Comparison of ENCODE assay signal across 20 cellular contexts in genomic region chr18:8448091-8448490, GRCh38.
A peak's percentile ranks its signal among the peaks of the same experiment; 100 is the strongest.
DNase-seq lines count a peak whose midpoint lies in the region; ATAC-seq and TF ChIP-seq lines count a peak whose summit lies in the region.
"Had no signal": no experiment of that assay in that cellular context is flagged by ENCODE, and none has a peak within 500 bp of the region (broad histone marks: within the 10 kb centered on the region; RNA-seq: fewer than 3 reads in every experiment).

No MANE protein-coding gene starts in this region.

- H3K36me3 Mint-ChIP-seq in activated CD4-positive, alpha-beta T cell treated with anti-CD3 and anti-CD28 coated beads for 36 hours (ENCODE audit: low read depth), result no peaks in the 10 kb centered on the region

- H3K9me3 Mint-ChIP-seq in activated CD4-positive, alpha-beta T cell treated with anti-CD3 and anti-CD28 coated beads for 36 hours (ENCODE audit: low read depth), result no peaks in the 10 kb centered on the region
- H3K9me3 Mint-ChIP-seq: CD4-positive, alpha-beta T cell had no signal

- CTCF ChIA-PET in activated CD4-positive, alpha-beta T cell treated with anti-CD3 and anti-CD28 coated beads for 36 hours (lab: Charles Lee), result interaction anchor here (1.4 kb wide), 1 partner anchor 10 kb away, joined by 4 read pairs; no protein-coding TSS in a partner anchor

- DNase-seq in left ventricle myocardium inferior (no peak), Right ventricle myocardium superior (no peak), RWPE2 (ENCODE audit: low spot score) (no peak), epithelial cell of prostate (ENCODE audit: low read depth, low spot score) (no peak), hepatocyte (ENCODE audit: low spot score) (no peak), brain microvascular endothelial cell (no peak)
- DNase-seq in activated CD4-positive, alpha-beta T cell treated with anti-CD3 and anti-CD28 coated beads for 36 hours, result no peak
- DNase-seq: AML-193; CD4-positive, alpha-beta T cell; NCI-H1092; NCI-H1417 treated with DMSO at 0.1 percent for 48 hours; NCI-H1694 treated with DMSO at 0.1 percent for 48 hours; NCI-H2081; NCI-H2227 treated with DMSO at 0.1 percent for 48 hours; NCI-H526 treated with DMSO at 0.1 percent for 48 hours; RPMI8226; SIG-M5 had no signal

- TF ChIP-seq CTCF in left ventricle myocardium inferior (IDR thresholded peaks at IDR 0.05; ENCODE audit: borderline replicate concordance) (no peak), RWPE2 (IDR thresholded peaks at IDR 0.05; ENCODE audit: poor library complexity, severe bottlenecking) (no peak), hepatocyte (IDR thresholded peaks at IDR 0.05; ENCODE audit: poor library complexity) (no peak), brain microvascular endothelial cell (IDR thresholded peaks at IDR 0.05; ENCODE audit: low read depth, low read length, missing control alignments) (no peak)

- no peaks in the 10 kb centered on the region for H4K20me1 ChIP-seq in hepatocyte (ENCODE audit: insufficient read depth, poor library complexity, severe bottlenecking)
- H4K20me1 ChIP-seq: BLaER1 treated with 17β-estradiol and CSF1 and Interleukin-3, amounts not matched to agents 10 nM and 100 nM had no signal

- no peaks in the 10 kb centered on the region for H3K4me1 Mint-ChIP-seq in activated CD4-positive, alpha-beta T cell treated with anti-CD3 and anti-CD28 coated beads for 36 hours

- H3K4me3 ChIP-seq in left ventricle myocardium inferior (no peak overlapping the region), RWPE2 (ENCODE audit: severe bottlenecking) (no peak overlapping the region), hepatocyte (no peak overlapping the region), brain microvascular endothelial cell (ENCODE audit: low read depth, low read length) (no peak overlapping the region)
- H3K4me3 ChIP-seq: A549; BLaER1 treated with 17β-estradiol and CSF1 and Interleukin-3, amounts not matched to agents 10 nM and 100 nM; SK-N-MC had no signal

- no peak overlapping the region for H2AFZ ChIP-seq in hepatocyte

- no peaks in the 10 kb centered on the region for H3K9me2 ChIP-seq in hepatocyte (replicated peaks; ENCODE audit: insufficient read depth)

- no peaks in the 10 kb centered on the region for H3K36me3 ChIP-seq in left ventricle myocardium inferior
- no peaks in the 10 kb centered on the region for H3K36me3 ChIP-seq in RWPE2 (ENCODE audit: low read depth)
- H3K36me3 ChIP-seq in hepatocyte (replicated peaks; ENCODE audit: insufficient read depth, low read depth), result no peaks in the 10 kb centered on the region
- no peaks in the 10 kb centered on the region for H3K36me3 ChIP-seq in brain microvascular endothelial cell (replicated peaks)
- H3K36me3 ChIP-seq: BLaER1 treated with 17β-estradiol and CSF1 and Interleukin-3, amounts not matched to agents 10 nM and 100 nM had no signal

- in situ Hi-C loops in brain microvascular endothelial cell (cut with HindIII; ENCODE audit: low pct_ligation_motif_present, low sequenced_read_pairs), result no loop called here

- H3K4me3 Mint-ChIP-seq in activated CD4-positive, alpha-beta T cell treated with anti-CD3 and anti-CD28 coated beads for 36 hours, result no peak overlapping the region
- H3K4me3 Mint-ChIP-seq: CD4-positive, alpha-beta T cell had no signal

- POLR2A ChIA-PET in activated CD4-positive, alpha-beta T cell treated with anti-CD3 and anti-CD28 coated beads for 36 hours (lab: Charles Lee), result no interaction called here

- H3K27me3 ChIP-seq in left ventricle myocardium inferior (ENCODE audit: low read depth) (no peaks in the 10 kb centered on the region), RWPE2 (ENCODE audit: insufficient read depth, poor library complexity, severe bottlenecking) (no peaks in the 10 kb centered on the region), hepatocyte (no peaks in the 10 kb centered on the region), brain microvascular endothelial cell (replicated peaks) (no peaks in the 10 kb centered on the region)
- H3K27me3 ChIP-seq: BLaER1 treated with 17β-estradiol and CSF1 and Interleukin-3, amounts not matched to agents 10 nM and 100 nM had no signal

- H3K27ac ChIP-seq in left ventricle myocardium inferior (replicated peaks), result peak overlapping the region; percentile 87
- peak overlapping the region; percentile 1 for H3K27ac ChIP-seq in RWPE2 (ENCODE audit: poor library complexity, severe bottlenecking)
- H3K27ac ChIP-seq in epithelial cell of prostate, result peak overlapping the region; percentile 57
- no peak overlapping the region for H3K27ac ChIP-seq in hepatocyte
- H3K27ac ChIP-seq in brain microvascular endothelial cell, result no peak overlapping the region
- H3K27ac ChIP-seq: A549; BLaER1 treated with 17β-estradiol and CSF1 and Interleukin-3, amounts not matched to agents 10 nM and 100 nM; SK-N-MC had no signal

- H3K9me3 ChIP-seq in left ventricle myocardium inferior (replicated peaks), result no peaks in the 10 kb centered on the region
- H3K9me3 ChIP-seq in RWPE2 (ENCODE audit: severe bottlenecking), result no peaks in the 10 kb centered on the region
- H3K9me3 ChIP-seq in hepatocyte (ENCODE audit: low read depth), result no peaks in the 10 kb centered on the region
- H3K9me3 ChIP-seq: A549 had no signal

- H3K4me2 ChIP-seq in hepatocyte, result no peak overlapping the region
- H3K4me2 ChIP-seq: A549; BLaER1 treated with 17β-estradiol and CSF1 and Interleukin-3, amounts not matched to agents 10 nM and 100 nM had no signal

- 93% methylated on average over 7 of the region's 7 CpGs for WGBS in hepatocyte (ENCODE audit: low lambda C conversion rate, missing lambda C conversion rate)

- no peaks in the 10 kb centered on the region for H3K79me2 ChIP-seq in hepatocyte

- ATAC-seq in Right ventricle myocardium superior (ENCODE audit: poor library complexity) (no peak), RWPE2 (ENCODE audit: low read depth) (peak; percentile 41; the same call in 1 of the 3 replicates)
- ATAC-seq in activated CD4-positive, alpha-beta T cell treated with anti-CD3 and anti-CD28 coated beads for 36 hours, result no peak
- ATAC-seq: A549 had no signal

- H3K4me1 ChIP-seq in left ventricle myocardium inferior (peaks cover 32% of the 10 kb centered on the region), RWPE2 (ENCODE audit: insufficient read depth, poor library complexity, severe bottlenecking) (peaks cover 6% of the 10 kb centered on the region), hepatocyte (ENCODE audit: insufficient read depth) (no peaks in the 10 kb centered on the region)
- H3K4me1 ChIP-seq: A549; BLaER1 treated with 17β-estradiol and CSF1 and Interleukin-3, amounts not matched to agents 10 nM and 100 nM had no signal

- intact Hi-C loops in left ventricle myocardium inferior (cut with micrococcal nuclease), result no loop called here
- intact Hi-C loops in Right ventricle myocardium superior (cut with DNase I), result no loop called here
- intact Hi-C loops in activated CD4-positive, alpha-beta T cell treated with anti-CD3 and anti-CD28 coated beads for 36 hours (cut with DNase I, micrococcal nuclease), result loop anchor here in 1 of 2 experiments (10.0 kb wide), 1 partner anchor 57 kb away; no protein-coding TSS in a partner anchor

- H3K27ac Mint-ChIP-seq in activated CD4-positive, alpha-beta T cell treated with anti-CD3 and anti-CD28 coated beads for 36 hours, result no peak overlapping the region
- H3K27ac Mint-ChIP-seq: CD4-positive, alpha-beta T cell had no signal

- peaks cover 9% of the 10 kb centered on the region for H3K27me3 Mint-ChIP-seq in activated CD4-positive, alpha-beta T cell treated with anti-CD3 and anti-CD28 coated beads for 36 hours

Comparison
In these comparisons a context has a peak if more than half of its experiments do, and no peak if none do; other contexts are left out.
1. H3K27ac ChIP-seq: peak in left ventricle myocardium inferior (single experiment), RWPE2 (single experiment) and epithelial cell of prostate (single experiment); none in hepatocyte (single experiment) and brain microvascular endothelial cell (single experiment).